28 cellular contexts compared by ENCODE assay signal in the genomic region with DNA sequence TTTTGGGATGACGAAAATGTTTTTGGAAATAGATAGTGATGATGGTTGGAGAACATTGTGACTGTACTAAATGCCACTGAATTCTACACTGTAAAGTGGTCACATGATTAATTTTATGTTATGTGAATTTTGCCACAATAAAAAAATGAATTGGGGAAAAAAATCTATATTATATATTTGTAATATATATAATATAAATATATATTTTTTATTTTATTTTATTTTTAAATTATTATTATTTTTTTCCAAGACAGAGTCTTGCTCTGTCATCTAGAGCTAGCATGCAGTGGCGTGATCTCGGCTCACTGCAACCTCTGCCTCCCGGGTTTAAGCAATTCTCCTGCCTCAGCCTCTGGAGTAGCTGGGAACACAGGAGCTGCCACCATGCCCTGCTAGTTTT.
"Had no signal": no experiment of that assay in that cellular context is flagged by ENCODE, and none has a peak within 500 bp of the region (broad histone marks: within the 10 kb centered on the region; RNA-seq: fewer than 3 reads in every experiment).

No MANE protein-coding gene starts in this region.

- H3K27me3 Mint-ChIP-seq: activated naive CD8-positive, alpha-beta T cell had no signal

- H3K4me3 ChIP-seq: body of pancreas, cardiac muscle cell, colonic mucosa, gastroesophageal sphincter, right lobe of liver, skin epidermis, testis, upper lobe of left lung had no signal

- H3K9me3 Mint-ChIP-seq: nephron had no signal

- DNase-seq: activated CD4-positive, alpha-beta T cell treated with anti-CD3 and anti-CD28 coated beads for 48 hours; activated CD4-positive, alpha-beta T cell treated with anti-CD3 and anti-CD28 coated beads, Interleukin-2, amount 50 U/mL, for 48 hours; activated CD8-positive, alpha-beta memory T cell treated with anti-CD3 and anti-CD28 coated beads for 24 hours; activated effector memory CD4-positive, alpha-beta T cell treated with Interleukin-2 at 50 U/mL for 16 hours; activated naive CD4-positive, alpha-beta T cell treated with Interleukin-2 at 50 U/mL for 16 hours; aorta; cerebellar nuclear complex; colonic mucosa; dorsolateral prefrontal cortex; effector memory CD4-positive, alpha-beta T cell; erythroblast; hippocampal formation; left cardiac atrium; left ventricle myocardium superior; right lobe of liver; stimulated activated CD4-positive, alpha-beta T cell treated with anti-CD3 and anti-CD28 coated beads, Interleukin-12 subunit alpha, Interleukin-12 subunit beta, amount 100 ng/mL, for 4 hours; stimulated activated CD4-positive, alpha-beta T cell treated with anti-CD3 and anti-CD28 coated beads, Interleukin-4, amount 100 ng/mL, for 1 hour; stimulated activated naive CD8-positive, alpha-beta T cell treated with anti-CD3 and anti-CD28 coated beads, Interleukin-15, Interleukin-2, amounts not matched to agents 100 U/mL and 50 U/mL, for 24 hours; testis; upper lobe of left lung had no signal

- H3K27me3 ChIP-seq: body of pancreas, cardiac muscle cell, colonic mucosa, dorsolateral prefrontal cortex, gastroesophageal sphincter, neutrophil, right lobe of liver, testis, upper lobe of left lung had no signal

- H3K36me3 ChIP-seq: cardiac muscle cell, colonic mucosa, gastroesophageal sphincter, neutrophil, right lobe of liver, upper lobe of left lung had no signal

- H3K27ac ChIP-seq: body of pancreas, cardiac muscle cell, colonic mucosa, neutrophil, testis had no signal

- H3K27ac Mint-ChIP-seq: activated naive CD8-positive, alpha-beta T cell; nephron had no signal

- H3K9me3 ChIP-seq: body of pancreas, colonic mucosa, gastroesophageal sphincter, neutrophil, right lobe of liver, testis, upper lobe of left lung had no signal

- H3K4me1 ChIP-seq: colonic mucosa had no signal

- H3K36me3 Mint-ChIP-seq: activated naive CD8-positive, alpha-beta T cell had no signal

- H3K4me3 Mint-ChIP-seq: activated naive CD8-positive, alpha-beta T cell; nephron had no signal

- ATAC-seq: activated CD4-positive, CD25-positive, alpha-beta regulatory T cell treated with anti-CD3 and anti-CD28 coated beads, Interleukin-2, amount 50 U/mL, for 24 hours; body of pancreas; gastroesophageal sphincter; left cardiac atrium; left ventricle myocardium superior; right lobe of liver; stimulated activated naive CD8-positive, alpha-beta T cell treated with anti-CD3 and anti-CD28 coated beads, Interleukin-15, Interleukin-2, amounts not matched to agents 100 U/mL and 50 U/mL, for 24 hours had no signal
